In genomic region chr15:74434260-74434915, GRCh38 we compare ENCODE assay signal across 8 cellular contexts. TPM values are rescaled to one million over a fixed set of nuclear protein-coding genes. Genes with fewer than 3 reads are reported as not detected.
DNase-seq lines count a peak whose midpoint lies in the region; ATAC-seq and TF ChIP-seq lines count a peak whose summit lies in the region.

No MANE protein-coding gene starts in this region.

- ATAC-seq in naive B cell (ENCODE audit: low read depth in 2 of 2) (no peak), GM18517 (IDR thresholded peaks at IDR 0.05; ENCODE audit: unreplicated experiment) (no peak), left lobe of liver (no peak), HG03342 (IDR thresholded peaks at IDR 0.05; ENCODE audit: unreplicated experiment) (no peak)

- peaks cover 7% of the 10 kb centered on the region for H3K4me1 ChIP-seq in HUES48 (ENCODE audit: control insufficient read depth, insufficient read depth, low read length)

- peaks cover 34% of the 10 kb centered on the region for H3K27me3 ChIP-seq in HUES48 (ENCODE audit: control insufficient read depth, insufficient read depth, low read length)

- peak overlapping the region; percentile 90 for H3K4me3 ChIP-seq in HUES48 (ENCODE audit: low read depth, low read length)

- no peak overlapping the region for H3K27ac ChIP-seq in HUES48 (ENCODE audit: low read depth, low read length)
- peak overlapping the region; percentile 90 for H3K27ac ChIP-seq in cingulate gyrus (ENCODE audit: low read depth, low read length)

- H3K4me1 Mint-ChIP-seq in CD14-positive monocyte (peaks cover 27% of the 10 kb centered on the region), naive B cell (peaks cover 62 to 74% (median 68%) of the 10 kb centered on the region in 3 donors)

- no peak overlapping the region for H3K9ac ChIP-seq in HUES48 (ENCODE audit: low read depth, low read length)

- intact Hi-C loops in CD14-positive monocyte (cut with micrococcal nuclease), result no loop called here

- no peaks in the 10 kb centered on the region for H3K36me3 ChIP-seq in HUES48 (ENCODE audit: control insufficient read depth, insufficient read depth, low read length)

- H3K9me3 ChIP-seq in HUES48 (ENCODE audit: control insufficient read depth, insufficient read depth, low read length), result no peaks in the 10 kb centered on the region

- peaks cover 0 to 11% of the 10 kb centered on the region in 2 donors for H3K36me3 Mint-ChIP-seq in CD14-positive monocyte
- no peaks in the 10 kb centered on the region for H3K36me3 Mint-ChIP-seq in naive B cell

- H3K27me3 Mint-ChIP-seq in CD14-positive monocyte (ENCODE audit: low read depth in 3 of 3) (peaks cover 23 to 49% (median 29%) of the 10 kb centered on the region in 3 donors), naive B cell (no peaks in the 10 kb centered on the region)

- H3K27ac Mint-ChIP-seq in CD14-positive monocyte (peak overlapping the region in 5 of 7 donors; percentile 41 to 80 (median 71)), naive B cell (peak overlapping the region; percentile 88 to 98 (median 97))

- H3K9me3 Mint-ChIP-seq in CD14-positive monocyte (peaks cover 0 to 17% (median 0%) of the 10 kb centered on the region in 7 donors), naive B cell (no peaks in the 10 kb centered on the region)

- H3K4me3 Mint-ChIP-seq in CD14-positive monocyte, result peak overlapping the region; percentile 73 to 83
- H3K4me3 Mint-ChIP-seq in naive B cell, result peak overlapping the region; percentile 55 to 91 (median 82)

- no peak for TF ChIP-seq CTCF in CD14-positive monocyte (IDR thresholded peaks at IDR 0.05)

- DNase-seq in CD14-positive monocyte (ENCODE audit: low spot score), result no peak
- DNase-seq in naive B cell, result no peak
- DNase-seq in left lobe of liver (ENCODE audit: low spot score), result no peak
- no peak for DNase-seq in NCI-H510A (lab: John Stamatoyannopoulos, UW)

RNA-seq across cellular contexts. Expression of gene SEMA7A, which starts 0.6 kb away (rescaled TPM):
- polyA plus RNA-seq in CD14-positive monocyte, result under 1 TPM; 0.04 to 0.15 TPM
- 1 to 10 TPM in 2 of 6 donors, under 1 TPM in 3, not detected in 1; 0.10 to 1.5 (median 0.62) TPM for polyA plus RNA-seq in naive B cell (ENCODE audit: low read depth in 6 of 6)
- total RNA-seq in left lobe of liver, result 0.53 TPM

RNA-seq across cellular contexts. Expression of gene UBL7, which starts 26.6 kb away (rescaled TPM):
- polyA plus RNA-seq in CD14-positive monocyte (100 to 1,000 TPM in 1 of 2 donors, 10 to 100 TPM in 1; 95.1 to 103 TPM), naive B cell (ENCODE audit: low read depth in 6 of 6) (100 to 1,000 TPM; 113 to 143 (median 134) TPM)
- total RNA-seq in left lobe of liver, result 15.4 TPM
